ENCODE assay signal across 8 cellular contexts in genomic region chr21:36150192-36150711, GRCh38. TPM values are rescaled to one million over a fixed set of nuclear protein-coding genes. Genes with fewer than 3 reads are reported as not detected.
DNase-seq lines count a peak whose midpoint lies in the region; ATAC-seq and TF ChIP-seq lines count a peak whose summit lies in the region.

No MANE protein-coding gene starts in this region.

- no peak overlapping the region for H2AK5ac ChIP-seq in mesendoderm (ENCODE audit: low read length)

- H3K4ac ChIP-seq in mesendoderm (ENCODE audit: low read depth, low read length): no peak overlapping the region

- H3K9me3 ChIP-seq in suprapubic skin: no peaks in the 10 kb centered on the region

- H3K27ac ChIP-seq in VCaP: peak overlapping the region; percentile 22
- H3K27ac ChIP-seq in suprapubic skin: peak overlapping the region; percentile 39
- no peak overlapping the region for H3K27ac ChIP-seq in mesendoderm (ENCODE audit: low read depth, low read length)

- H3K18ac ChIP-seq in mesendoderm (ENCODE audit: low read length): no peak overlapping the region

- no peak overlapping the region for H3K4me3 ChIP-seq in suprapubic skin
- no peak overlapping the region for H3K4me3 ChIP-seq in mesendoderm (ENCODE audit: low read length)

- no peak for TF ChIP-seq POLR2A in suprapubic skin (IDR thresholded peaks at IDR 0.05)

- no peak overlapping the region for H3K4me2 ChIP-seq in mesendoderm (ENCODE audit: low read length)

- no peak overlapping the region for H4K5ac ChIP-seq in mesendoderm (ENCODE audit: low read length)

- H3K4me1 ChIP-seq in suprapubic skin: peaks cover 12% of the 10 kb centered on the region
- H3K4me1 ChIP-seq in mesendoderm (ENCODE audit: control insufficient read depth, low read depth, low read length): no peaks in the 10 kb centered on the region

- no peak for TF ChIP-seq CTCF in VCaP (conservative IDR thresholded peaks at IDR 0.05)
- no peak for TF ChIP-seq CTCF in suprapubic skin (IDR thresholded peaks at IDR 0.05)

- no peak overlapping the region for H2BK120ac ChIP-seq in mesendoderm (ENCODE audit: low read depth, low read length)

- TF ChIP-seq EP300 in suprapubic skin (IDR thresholded peaks at IDR 0.05): no peak

- H3K79me1 ChIP-seq in mesendoderm (ENCODE audit: low read length): no peaks in the 10 kb centered on the region

- ATAC-seq in GM18508 (IDR thresholded peaks at IDR 0.05; ENCODE audit: insufficient read depth, unreplicated experiment) (peak; percentile 45), HG03175 (IDR thresholded peaks at IDR 0.05; ENCODE audit: unreplicated experiment) (peak; percentile 79), GM19463 (IDR thresholded peaks at IDR 0.05; ENCODE audit: unreplicated experiment) (no peak)

- no peak overlapping the region for H3K9ac ChIP-seq in mesendoderm (ENCODE audit: low read length)

- H3K27me3 ChIP-seq in suprapubic skin (no peaks in the 10 kb centered on the region), mesendoderm (ENCODE audit: insufficient read depth, low read length, poor library complexity) (no peaks in the 10 kb centered on the region)

- no peak overlapping the region for H4K8ac ChIP-seq in mesendoderm (ENCODE audit: low read depth, low read length)

- no peak overlapping the region for H2BK5ac ChIP-seq in mesendoderm (ENCODE audit: low read length)

- H3K36me3 ChIP-seq in suprapubic skin: peaks cover 9% of the 10 kb centered on the region
- no peaks in the 10 kb centered on the region for H3K36me3 ChIP-seq in mesendoderm (ENCODE audit: control insufficient read depth, insufficient read depth, low read length)

- 17% methylated on average over 3 of the region's 3 CpGs for WGBS in suprapubic skin
- no CpG with 5 or more reads among the region's 3 CpGs for WGBS in mesendoderm (ENCODE audit: extremely low coverage, insufficient coverage, low lambda C conversion rate)

- H3K23ac ChIP-seq in mesendoderm (ENCODE audit: low read length): no peak overlapping the region

- no peaks in the 10 kb centered on the region for H3K79me2 ChIP-seq in mesendoderm (ENCODE audit: control insufficient read depth, insufficient read depth, low read length)

- no peak overlapping the region for H3K56ac ChIP-seq in mesendoderm (ENCODE audit: low read length)

- no peak overlapping the region for H2BK15ac ChIP-seq in mesendoderm (replicated peaks; ENCODE audit: low read depth)

- peak; percentile 26 for DNase-seq in hepatic stellate cell (ENCODE audit: low spot score)
- DNase-seq in suprapubic skin (ENCODE audit: low spot score in 2 of 2): no peak
- no peak for DNase-seq in mesendoderm
- DNase-seq in D341Med (ENCODE audit: low spot score): no peak

RNA-seq across cellular contexts. Expression of gene DOP1B, which starts 6.4 kb away (rescaled TPM):
- total RNA-seq in suprapubic skin: 10 to 100 TPM; 23.8 to 49.6 (median 34.8) TPM
- 1.9 TPM for polyA plus RNA-seq in mesendoderm (2013, experiment 1 of 2)
- polyA plus RNA-seq in mesendoderm (2013, experiment 2 of 2): 2.1 TPM

RNA-seq across cellular contexts. Expression of gene CBR3, which starts 15.4 kb away (rescaled TPM):
- 10 to 100 TPM; 24.9 to 45.2 (median 32.0) TPM for total RNA-seq in suprapubic skin
- polyA plus RNA-seq in mesendoderm (2013, experiment 1 of 2): 5.7 TPM
- 6.2 TPM for polyA plus RNA-seq in mesendoderm (2013, experiment 2 of 2)
